ENCODE assay signal across 1 cellular context in genomic region chr9:105173306-105173705, GRCh38.
A peak's percentile ranks its signal among the peaks of the same experiment; 100 is the strongest.
TF ChIP-seq lines count a peak whose summit lies in the region.

No MANE protein-coding gene starts in this region.

TF ChIP-seq in GM23338, 12 proteins besides CTCF, POLR2A, EP300 and RAD21 (continued from another document):
- TF ChIP-seq, protein P1, sequence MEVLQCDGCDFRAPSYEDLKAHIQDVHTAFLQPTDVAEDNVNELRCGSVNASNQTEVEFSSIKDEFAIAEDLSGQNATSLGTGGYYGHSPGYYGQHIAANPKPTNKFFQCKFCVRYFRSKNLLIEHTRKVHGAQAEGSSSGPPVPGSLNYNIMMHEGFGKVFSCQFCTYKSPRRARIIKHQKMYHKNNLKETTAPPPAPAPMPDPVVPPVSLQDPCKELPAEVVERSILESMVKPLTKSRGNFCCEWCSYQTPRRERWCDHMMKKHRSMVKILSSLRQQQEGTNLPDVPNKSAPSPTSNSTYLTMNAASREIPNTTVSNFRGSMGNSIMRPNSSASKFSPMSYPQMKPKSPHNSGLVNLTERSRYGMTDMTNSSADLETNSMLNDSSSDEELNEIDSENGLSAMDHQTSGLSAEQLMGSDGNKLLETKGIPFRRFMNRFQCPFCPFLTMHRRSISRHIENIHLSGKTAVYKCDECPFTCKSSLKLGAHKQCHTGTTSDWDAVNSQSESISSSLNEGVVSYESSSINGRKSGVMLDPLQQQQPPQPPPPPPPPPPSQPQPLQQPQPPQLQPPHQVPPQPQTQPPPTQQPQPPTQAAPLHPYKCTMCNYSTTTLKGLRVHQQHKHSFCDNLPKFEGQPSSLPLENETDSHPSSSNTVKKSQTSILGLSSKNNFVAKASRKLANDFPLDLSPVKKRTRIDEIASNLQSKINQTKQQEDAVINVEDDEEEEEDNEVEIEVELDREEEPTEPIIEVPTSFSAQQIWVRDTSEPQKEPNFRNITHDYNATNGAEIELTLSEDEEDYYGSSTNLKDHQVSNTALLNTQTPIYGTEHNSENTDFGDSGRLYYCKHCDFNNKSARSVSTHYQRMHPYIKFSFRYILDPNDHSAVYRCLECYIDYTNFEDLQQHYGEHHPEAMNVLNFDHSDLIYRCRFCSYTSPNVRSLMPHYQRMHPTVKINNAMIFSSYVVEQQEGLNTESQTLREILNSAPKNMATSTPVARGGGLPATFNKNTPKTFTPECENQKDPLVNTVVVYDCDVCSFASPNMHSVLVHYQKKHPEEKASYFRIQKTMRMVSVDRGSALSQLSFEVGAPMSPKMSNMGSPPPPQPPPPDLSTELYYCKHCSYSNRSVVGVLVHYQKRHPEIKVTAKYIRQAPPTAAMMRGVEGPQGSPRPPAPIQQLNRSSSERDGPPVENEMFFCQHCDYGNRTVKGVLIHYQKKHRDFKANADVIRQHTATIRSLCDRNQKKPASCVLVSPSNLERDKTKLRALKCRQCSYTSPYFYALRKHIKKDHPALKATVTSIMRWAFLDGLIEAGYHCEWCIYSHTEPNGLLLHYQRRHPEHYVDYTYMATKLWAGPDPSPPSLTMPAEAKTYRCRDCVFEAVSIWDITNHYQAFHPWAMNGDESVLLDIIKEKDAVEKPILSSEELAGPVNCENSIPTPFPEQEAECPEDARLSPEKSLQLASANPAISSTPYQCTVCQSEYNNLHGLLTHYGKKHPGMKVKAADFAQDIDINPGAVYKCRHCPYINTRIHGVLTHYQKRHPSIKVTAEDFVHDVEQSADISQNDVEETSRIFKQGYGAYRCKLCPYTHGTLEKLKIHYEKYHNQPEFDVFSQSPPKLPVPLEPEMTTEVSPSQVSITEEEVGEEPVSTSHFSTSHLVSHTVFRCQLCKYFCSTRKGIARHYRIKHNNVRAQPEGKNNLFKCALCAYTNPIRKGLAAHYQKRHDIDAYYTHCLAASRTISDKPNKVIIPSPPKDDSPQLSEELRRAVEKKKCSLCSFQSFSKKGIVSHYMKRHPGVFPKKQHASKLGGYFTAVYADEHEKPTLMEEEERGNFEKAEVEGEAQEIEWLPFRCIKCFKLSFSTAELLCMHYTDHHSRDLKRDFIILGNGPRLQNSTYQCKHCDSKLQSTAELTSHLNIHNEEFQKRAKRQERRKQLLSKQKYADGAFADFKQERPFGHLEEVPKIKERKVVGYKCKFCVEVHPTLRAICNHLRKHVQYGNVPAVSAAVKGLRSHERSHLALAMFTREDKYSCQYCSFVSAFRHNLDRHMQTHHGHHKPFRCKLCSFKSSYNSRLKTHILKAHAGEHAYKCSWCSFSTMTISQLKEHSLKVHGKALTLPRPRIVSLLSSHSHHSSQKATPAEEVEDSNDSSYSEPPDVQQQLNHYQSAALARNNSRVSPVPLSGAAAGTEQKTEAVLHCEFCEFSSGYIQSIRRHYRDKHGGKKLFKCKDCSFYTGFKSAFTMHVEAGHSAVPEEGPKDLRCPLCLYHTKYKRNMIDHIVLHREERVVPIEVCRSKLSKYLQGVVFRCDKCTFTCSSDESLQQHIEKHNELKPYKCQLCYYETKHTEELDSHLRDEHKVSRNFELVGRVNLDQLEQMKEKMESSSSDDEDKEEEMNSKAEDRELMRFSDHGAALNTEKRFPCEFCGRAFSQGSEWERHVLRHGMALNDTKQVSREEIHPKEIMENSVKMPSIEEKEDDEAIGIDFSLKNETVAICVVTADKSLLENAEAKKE (CRISPR knock-in tag; IDR thresholded peaks at IDR 0.05) = peak; percentile 94
- TF ChIP-seq, protein P2, sequence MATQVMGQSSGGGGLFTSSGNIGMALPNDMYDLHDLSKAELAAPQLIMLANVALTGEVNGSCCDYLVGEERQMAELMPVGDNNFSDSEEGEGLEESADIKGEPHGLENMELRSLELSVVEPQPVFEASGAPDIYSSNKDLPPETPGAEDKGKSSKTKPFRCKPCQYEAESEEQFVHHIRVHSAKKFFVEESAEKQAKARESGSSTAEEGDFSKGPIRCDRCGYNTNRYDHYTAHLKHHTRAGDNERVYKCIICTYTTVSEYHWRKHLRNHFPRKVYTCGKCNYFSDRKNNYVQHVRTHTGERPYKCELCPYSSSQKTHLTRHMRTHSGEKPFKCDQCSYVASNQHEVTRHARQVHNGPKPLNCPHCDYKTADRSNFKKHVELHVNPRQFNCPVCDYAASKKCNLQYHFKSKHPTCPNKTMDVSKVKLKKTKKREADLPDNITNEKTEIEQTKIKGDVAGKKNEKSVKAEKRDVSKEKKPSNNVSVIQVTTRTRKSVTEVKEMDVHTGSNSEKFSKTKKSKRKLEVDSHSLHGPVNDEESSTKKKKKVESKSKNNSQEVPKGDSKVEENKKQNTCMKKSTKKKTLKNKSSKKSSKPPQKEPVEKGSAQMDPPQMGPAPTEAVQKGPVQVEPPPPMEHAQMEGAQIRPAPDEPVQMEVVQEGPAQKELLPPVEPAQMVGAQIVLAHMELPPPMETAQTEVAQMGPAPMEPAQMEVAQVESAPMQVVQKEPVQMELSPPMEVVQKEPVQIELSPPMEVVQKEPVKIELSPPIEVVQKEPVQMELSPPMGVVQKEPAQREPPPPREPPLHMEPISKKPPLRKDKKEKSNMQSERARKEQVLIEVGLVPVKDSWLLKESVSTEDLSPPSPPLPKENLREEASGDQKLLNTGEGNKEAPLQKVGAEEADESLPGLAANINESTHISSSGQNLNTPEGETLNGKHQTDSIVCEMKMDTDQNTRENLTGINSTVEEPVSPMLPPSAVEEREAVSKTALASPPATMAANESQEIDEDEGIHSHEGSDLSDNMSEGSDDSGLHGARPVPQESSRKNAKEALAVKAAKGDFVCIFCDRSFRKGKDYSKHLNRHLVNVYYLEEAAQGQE (IDR thresholded peaks at IDR 0.05; ENCODE audit: unreplicated experiment) = no peak
- TF ChIP-seq EZH2 (IDR thresholded peaks at IDR 0.05; ENCODE audit: low read depth, unreplicated experiment) (no peak), NANOG (IDR thresholded peaks at IDR 0.05; ENCODE audit: borderline replicate concordance) (peak; percentile 90), JUNB (IDR thresholded peaks at IDR 0.05; ENCODE audit: unreplicated experiment) (no peak), ZNF331 (CRISPR knock-in tag; IDR thresholded peaks at IDR 0.05; ENCODE audit: low read depth) (no peak)
